20 cellular contexts compared by ENCODE assay signal in genomic region chr3:139107424-139108252, GRCh38.
"Had no signal": no experiment of that assay in that cellular context is flagged by ENCODE, and none has a peak within 500 bp of the region (broad histone marks: within the 10 kb centered on the region; RNA-seq: fewer than 3 reads in every experiment).

No MANE protein-coding gene starts in this region.

- H3K4me3 ChIP-seq: gastroesophageal sphincter, heart right ventricle, lung, right atrium auricular region had no signal

- H3K36me3 ChIP-seq: gastroesophageal sphincter, heart right ventricle, right atrium auricular region had no signal

- H3K9me3 Mint-ChIP-seq: activated naive CD8-positive, alpha-beta T cell treated with anti-CD3 and anti-CD28 coated beads, Interleukin-2, amount 10 ng/mL, durations not matched to agents 7 days and 5 days; brain; immature natural killer cell; mesothelial cell of epicardium; natural killer cell treated with Interleukin-12 subunit alpha and Interleukin-12 subunit beta and Interleukin-15 and Interleukin-18, amount 100 ng/mL, for 72 hours; stimulated activated naive CD8-positive, alpha-beta T cell treated with anti-CD3 and anti-CD28 coated beads, Interleukin-15, amount 100 ng/mL, for 72 hours had no signal

- H3K27ac Mint-ChIP-seq: activated naive CD8-positive, alpha-beta T cell treated with anti-CD3 and anti-CD28 coated beads, Interleukin-2, amount 10 ng/mL, durations not matched to agents 7 days and 5 days; brain; immature natural killer cell; mesothelial cell of epicardium; natural killer cell treated with Interleukin-12 subunit alpha and Interleukin-12 subunit beta and Interleukin-15 and Interleukin-18, amount 100 ng/mL, for 72 hours; progenitor cell of endocrine pancreas; stimulated activated naive CD8-positive, alpha-beta T cell treated with anti-CD3 and anti-CD28 coated beads, Interleukin-15, amount 100 ng/mL, for 72 hours had no signal

- DNase-seq: activated CD4-positive, alpha-beta T cell treated with anti-CD3 and anti-CD28 coated beads for 48 hours; activated CD4-positive, CD25-positive, alpha-beta regulatory T cell; activated naive CD4-positive, alpha-beta T cell treated with Interleukin-2 at 50 U/mL for 16 hours; activated naive CD8-positive, alpha-beta T cell treated with anti-CD3 and anti-CD28 coated beads, Interleukin-2, amount 10 ng/mL, durations not matched to agents 7 days and 5 days; anterior cingulate cortex; cortex of kidney; effector CD4-positive, alpha-beta T cell; heart right ventricle; immature natural killer cell; nucleus accumbens; stimulated activated naive CD8-positive, alpha-beta T cell treated with anti-CD3 and anti-CD28 coated beads, Interleukin-15, amount 100 ng/mL, for 72 hours; T1000; trophoblast cell had no signal

- ATAC-seq: gastroesophageal sphincter; heart right ventricle; natural killer cell treated with Interleukin-12 subunit alpha and Interleukin-12 subunit beta and Interleukin-15 and Interleukin-18, amount 100 ng/mL, for 72 hours; stimulated activated naive CD8-positive, alpha-beta T cell treated with anti-CD3 and anti-CD28 coated beads, Interleukin-15, amount 100 ng/mL, for 72 hours had no signal

- H3K27me3 ChIP-seq: right atrium auricular region had no signal

- H3K9me3 ChIP-seq: gastroesophageal sphincter, heart right ventricle, right atrium auricular region had no signal

- H3K27ac ChIP-seq: gastroesophageal sphincter, heart right ventricle, right atrium auricular region had no signal

- H3K4me1 ChIP-seq: gastroesophageal sphincter, heart right ventricle, right atrium auricular region had no signal

- H3K4me3 Mint-ChIP-seq: activated naive CD8-positive, alpha-beta T cell treated with anti-CD3 and anti-CD28 coated beads, Interleukin-2, amount 10 ng/mL, durations not matched to agents 7 days and 5 days; brain; immature natural killer cell; mesothelial cell of epicardium; natural killer cell treated with Interleukin-12 subunit alpha and Interleukin-12 subunit beta and Interleukin-15 and Interleukin-18, amount 100 ng/mL, for 72 hours; stimulated activated naive CD8-positive, alpha-beta T cell treated with anti-CD3 and anti-CD28 coated beads, Interleukin-15, amount 100 ng/mL, for 72 hours had no signal

- H3K36me3 Mint-ChIP-seq: activated naive CD8-positive, alpha-beta T cell treated with anti-CD3 and anti-CD28 coated beads, Interleukin-2, amount 10 ng/mL, durations not matched to agents 7 days and 5 days; brain; immature natural killer cell; mesothelial cell of epicardium; natural killer cell treated with Interleukin-12 subunit alpha and Interleukin-12 subunit beta and Interleukin-15 and Interleukin-18, amount 100 ng/mL, for 72 hours had no signal

- H3K4me1 Mint-ChIP-seq: mesothelial cell of epicardium had no signal
